Comparison of ENCODE assay signal across 1 cellular context in genomic region chr17:28750178-28751047, GRCh38.
TF ChIP-seq lines count a peak whose summit lies in the region.

No MANE protein-coding gene starts in this region.

TF ChIP-seq in K562, 482 proteins besides CTCF, POLR2A, EP300 and RAD21 (continued from another document and continues in another):
- TF ChIP-seq ETS1 (conservative IDR thresholded peaks at IDR 0.05; ENCODE audit: control insufficient read depth, low read depth, low read length) (peak; percentile 20; the same call in 1 of the 2 replicates), ZNF253 (CRISPR knock-in tag; conservative IDR thresholded peaks at IDR 0.05) (no peak), ZNF551 (CRISPR knock-in tag; IDR thresholded peaks at IDR 0.05) (no peak), LEF1 (IDR thresholded peaks at IDR 0.05) (no peak), TCFL5 (CRISPR knock-in tag; conservative IDR thresholded peaks at IDR 0.05) (no peak), ESRRA (IDR thresholded peaks at IDR 0.05; ENCODE audit: borderline replicate concordance, low read depth) (peak; percentile 39; the same call in 1 of the 2 replicates), ZNF79 (CRISPR knock-in tag; IDR thresholded peaks at IDR 0.05; ENCODE audit: low read depth) (no peak), ETV6 (IDR thresholded peaks at IDR 0.05; ENCODE audit: borderline replicate concordance in 1 of 2, low read depth in 2 of 2, low read length in 1 of 2) (no peak), ETV6 (CRISPR knock-in tag; IDR thresholded peaks at IDR 0.05; ENCODE audit: borderline replicate concordance) (no peak), NFE2L1 (tag; IDR thresholded peaks at IDR 0.05; ENCODE audit: borderline replicate concordance, low read depth) (no peak), FOXK2 (conservative IDR thresholded peaks at IDR 0.05 in 1 of 2, IDR thresholded peaks at IDR 0.05 in 1 of 2; ENCODE audit: low read depth in 2 of 2) (0 out of 4 replicates have a peak, but pooled peaks of 1 of the 2 experiments have one; percentile 5), KLF1 (tag; IDR thresholded peaks at IDR 0.05) (no peak), TAF1 (IDR thresholded peaks at IDR 0.05; ENCODE audit: control insufficient read depth, extremely low read depth, insufficient read depth, low read length, severe bottlenecking) (no peak), BRF1 (IDR thresholded peaks at IDR 0.05; ENCODE audit: borderline replicate concordance, extremely low read depth, insufficient read length) (no peak), TAL1 (IDR thresholded peaks at IDR 0.05) (no peak), ERF (CRISPR knock-in tag; IDR thresholded peaks at IDR 0.05) (no peak), NR3C1 (CRISPR knock-in tag; IDR thresholded peaks at IDR 0.05) (no peak), ZFP1 (CRISPR knock-in tag; IDR thresholded peaks at IDR 0.05) (no peak), ZNF764 (CRISPR knock-in tag; IDR thresholded peaks at IDR 0.05; ENCODE audit: low read depth) (no peak), ZNF12 (CRISPR knock-in tag; IDR thresholded peaks at IDR 0.05) (no peak), HNRNPUL1 (IDR thresholded peaks at IDR 0.05; ENCODE audit: low read length) (no peak), ZFP30 (CRISPR knock-in tag; IDR thresholded peaks at IDR 0.05; ENCODE audit: borderline replicate concordance) (no peak), HDAC3 (IDR thresholded peaks at IDR 0.05; ENCODE audit: borderline replicate concordance, partially characterized antibody) (no peak), PATZ1 (CRISPR knock-in tag; IDR thresholded peaks at IDR 0.05; ENCODE audit: borderline replicate concordance) (no peak), ZNF444 (CRISPR knock-in tag; IDR thresholded peaks at IDR 0.05) (no peak), RAD51 (IDR thresholded peaks at IDR 0.05; ENCODE audit: borderline replicate concordance, low read depth) (peak; percentile 6; the same call in 1 of the 2 replicates), MCM7 (IDR thresholded peaks at IDR 0.05) (no peak), THRAP3 (IDR thresholded peaks at IDR 0.05; ENCODE audit: borderline replicate concordance) (no peak), CREB1 (IDR thresholded peaks at IDR 0.05) (peak; percentile 50; the same call in 1 of the 2 replicates), CREB1 (CRISPR knock-in tag; IDR thresholded peaks at IDR 0.05) (peak; percentile 66; the same call in 1 of the 2 replicates), HNRNPLL (IDR thresholded peaks at IDR 0.05; ENCODE audit: low read depth, low read length, poor library complexity, severe bottlenecking) (no peak), FOXM1 (IDR thresholded peaks at IDR 0.05; ENCODE audit: low read depth) (no peak), FOXM1 (CRISPR knock-in tag; IDR thresholded peaks at IDR 0.05; ENCODE audit: low read depth) (no peak), TEAD1 (CRISPR knock-in tag; IDR thresholded peaks at IDR 0.05) (peak; percentile 40 to 85; a peak in 2 of 4 replicates), ZSCAN32 (CRISPR knock-in tag; IDR thresholded peaks at IDR 0.05) (no peak), ZNF395 (CRISPR knock-in tag; IDR thresholded peaks at IDR 0.05) (0 out of 2 replicates have a peak, but pooled peaks have one; percentile 41), SMAD3 (CRISPR knock-in tag; conservative IDR thresholded peaks at IDR 0.05) (peak; percentile 50; the same call in 1 of the 2 replicates), ZBTB1 (CRISPR knock-in tag; IDR thresholded peaks at IDR 0.05; ENCODE audit: borderline replicate concordance, low read depth) (no peak), SMARCC2 (IDR thresholded peaks at IDR 0.05; ENCODE audit: low read depth) (no peak), NCOR1 (IDR thresholded peaks at IDR 0.05) (no peak; the same call in 1 of the 2 replicates), ZNF75A (CRISPR knock-in tag; IDR thresholded peaks at IDR 0.05) (no peak), ARID1B (IDR thresholded peaks at IDR 0.05) (no peak), FOXP4 (CRISPR knock-in tag; IDR thresholded peaks at IDR 0.05; ENCODE audit: borderline replicate concordance) (no peak), SNIP1 (IDR thresholded peaks at IDR 0.05; ENCODE audit: low read depth) (no peak), TOE1 (IDR thresholded peaks at IDR 0.05; ENCODE audit: borderline replicate concordance) (no peak), TOE1 (CRISPR knock-in tag; IDR thresholded peaks at IDR 0.05; ENCODE audit: borderline replicate concordance, low read depth) (no peak), ZNF740 (CRISPR knock-in tag; IDR thresholded peaks at IDR 0.05) (no peak), ZNF740 (tag; IDR thresholded peaks at IDR 0.05) (no peak), CTBP1 (IDR thresholded peaks at IDR 0.05; ENCODE audit: borderline replicate concordance) (peak; percentile 81; the same call in 1 of the 2 replicates), SRSF9 (IDR thresholded peaks at IDR 0.05; ENCODE audit: borderline replicate concordance, low read depth, low read length) (no peak), ZNF699 (CRISPR knock-in tag; IDR thresholded peaks at IDR 0.05; ENCODE audit: insufficient replicate concordance) (no peak), NR1H2 (CRISPR knock-in tag; IDR thresholded peaks at IDR 0.05) (no peak)
- TF ChIP-seq, protein P1, sequence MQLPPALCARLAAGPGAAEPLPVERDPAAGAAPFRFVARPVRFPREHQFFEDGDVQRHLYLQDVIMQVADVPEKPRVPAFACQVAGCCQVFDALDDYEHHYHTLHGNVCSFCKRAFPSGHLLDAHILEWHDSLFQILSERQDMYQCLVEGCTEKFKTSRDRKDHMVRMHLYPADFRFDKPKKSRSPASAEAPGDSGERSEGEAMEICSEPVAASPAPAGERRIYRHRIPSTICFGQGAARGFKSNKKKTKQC (CRISPR knock-in tag; IDR thresholded peaks at IDR 0.05), result no peak
- TF ChIP-seq, protein P2, sequence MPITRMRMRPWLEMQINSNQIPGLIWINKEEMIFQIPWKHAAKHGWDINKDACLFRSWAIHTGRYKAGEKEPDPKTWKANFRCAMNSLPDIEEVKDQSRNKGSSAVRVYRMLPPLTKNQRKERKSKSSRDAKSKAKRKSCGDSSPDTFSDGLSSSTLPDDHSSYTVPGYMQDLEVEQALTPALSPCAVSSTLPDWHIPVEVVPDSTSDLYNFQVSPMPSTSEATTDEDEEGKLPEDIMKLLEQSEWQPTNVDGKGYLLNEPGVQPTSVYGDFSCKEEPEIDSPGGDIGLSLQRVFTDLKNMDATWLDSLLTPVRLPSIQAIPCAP (CRISPR knock-in tag; IDR thresholded peaks at IDR 0.05; ENCODE audit: borderline replicate concordance), result no peak
- TF ChIP-seq, protein P3, sequence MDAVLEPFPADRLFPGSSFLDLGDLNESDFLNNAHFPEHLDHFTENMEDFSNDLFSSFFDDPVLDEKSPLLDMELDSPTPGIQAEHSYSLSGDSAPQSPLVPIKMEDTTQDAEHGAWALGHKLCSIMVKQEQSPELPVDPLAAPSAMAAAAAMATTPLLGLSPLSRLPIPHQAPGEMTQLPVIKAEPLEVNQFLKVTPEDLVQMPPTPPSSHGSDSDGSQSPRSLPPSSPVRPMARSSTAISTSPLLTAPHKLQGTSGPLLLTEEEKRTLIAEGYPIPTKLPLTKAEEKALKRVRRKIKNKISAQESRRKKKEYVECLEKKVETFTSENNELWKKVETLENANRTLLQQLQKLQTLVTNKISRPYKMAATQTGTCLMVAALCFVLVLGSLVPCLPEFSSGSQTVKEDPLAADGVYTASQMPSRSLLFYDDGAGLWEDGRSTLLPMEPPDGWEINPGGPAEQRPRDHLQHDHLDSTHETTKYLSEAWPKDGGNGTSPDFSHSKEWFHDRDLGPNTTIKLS (IDR thresholded peaks at IDR 0.05; ENCODE audit: borderline replicate concordance, low read depth), result peak; percentile 39; the same call in 1 of the 2 replicates
- TF ChIP-seq, protein P4, sequence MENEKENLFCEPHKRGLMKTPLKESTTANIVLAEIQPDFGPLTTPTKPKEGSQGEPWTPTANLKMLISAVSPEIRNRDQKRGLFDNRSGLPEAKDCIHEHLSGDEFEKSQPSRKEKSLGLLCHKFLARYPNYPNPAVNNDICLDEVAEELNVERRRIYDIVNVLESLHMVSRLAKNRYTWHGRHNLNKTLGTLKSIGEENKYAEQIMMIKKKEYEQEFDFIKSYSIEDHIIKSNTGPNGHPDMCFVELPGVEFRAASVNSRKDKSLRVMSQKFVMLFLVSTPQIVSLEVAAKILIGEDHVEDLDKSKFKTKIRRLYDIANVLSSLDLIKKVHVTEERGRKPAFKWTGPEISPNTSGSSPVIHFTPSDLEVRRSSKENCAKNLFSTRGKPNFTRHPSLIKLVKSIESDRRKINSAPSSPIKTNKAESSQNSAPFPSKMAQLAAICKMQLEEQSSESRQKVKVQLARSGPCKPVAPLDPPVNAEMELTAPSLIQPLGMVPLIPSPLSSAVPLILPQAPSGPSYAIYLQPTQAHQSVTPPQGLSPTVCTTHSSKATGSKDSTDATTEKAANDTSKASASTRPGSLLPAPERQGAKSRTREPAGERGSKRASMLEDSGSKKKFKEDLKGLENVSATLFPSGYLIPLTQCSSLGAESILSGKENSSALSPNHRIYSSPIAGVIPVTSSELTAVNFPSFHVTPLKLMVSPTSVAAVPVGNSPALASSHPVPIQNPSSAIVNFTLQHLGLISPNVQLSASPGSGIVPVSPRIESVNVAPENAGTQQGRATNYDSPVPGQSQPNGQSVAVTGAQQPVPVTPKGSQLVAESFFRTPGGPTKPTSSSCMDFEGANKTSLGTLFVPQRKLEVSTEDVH (IDR thresholded peaks at IDR 0.05; ENCODE audit: low read depth, partially characterized antibody), result peak; percentile 57
